8 cellular contexts compared by ENCODE assay signal in genomic region chr11:61776561-61777075, GRCh38. TPM values are rescaled to one million over a fixed set of nuclear protein-coding genes. Genes with fewer than 3 reads are reported as not detected.
DNase-seq lines count a peak whose midpoint lies in the region; ATAC-seq and TF ChIP-seq lines count a peak whose summit lies in the region.

No MANE protein-coding gene starts in this region.

- no peaks in the 10 kb centered on the region for H3K4me1 ChIP-seq in endodermal cell (ENCODE audit: control insufficient read depth, insufficient read depth, low read length)

- peaks cover 2% of the 10 kb centered on the region for H3K27me3 Mint-ChIP-seq in activated CD8-positive, alpha-beta T cell treated with anti-CD3 and anti-CD28 coated beads for 36 hours
- no peaks in the 10 kb centered on the region for H3K27me3 Mint-ChIP-seq in endodermal cell (ENCODE audit: insufficient read depth)

- peaks cover 13% of the 10 kb centered on the region for H3K4me1 Mint-ChIP-seq in activated CD8-positive, alpha-beta T cell treated with anti-CD3 and anti-CD28 coated beads for 36 hours (ENCODE audit: low read depth)
- no peaks in the 10 kb centered on the region for H3K4me1 Mint-ChIP-seq in endodermal cell

- POLR2A ChIA-PET in activated CD8-positive, alpha-beta T cell treated with anti-CD3 and anti-CD28 coated beads for 36 hours (lab: Charles Lee) = interaction anchor here (2.4 kb wide), 1 partner anchor 15 kb away, joined by 6 read pairs; the partner anchor contains the start of genes FEN1 and TMEM258

- no peak overlapping the region for H3K27ac Mint-ChIP-seq in activated CD8-positive, alpha-beta T cell treated with anti-CD3 and anti-CD28 coated beads for 36 hours
- no peak overlapping the region for H3K27ac Mint-ChIP-seq in endodermal cell

- no peaks in the 10 kb centered on the region for H3K27me3 ChIP-seq in endodermal cell (ENCODE audit: control insufficient read depth, insufficient read depth, low read length, poor library complexity, severe bottlenecking)

- H3K9me3 Mint-ChIP-seq in activated CD8-positive, alpha-beta T cell treated with anti-CD3 and anti-CD28 coated beads for 36 hours = no peaks in the 10 kb centered on the region
- H3K9me3 Mint-ChIP-seq in endodermal cell = no peaks in the 10 kb centered on the region

- ATAC-seq in activated CD8-positive, alpha-beta T cell treated with anti-CD3 and anti-CD28 coated beads for 36 hours = peak; percentile 78

- no peak overlapping the region for H3K27ac ChIP-seq in endodermal cell (ENCODE audit: low read depth, low read length)
- H3K27ac ChIP-seq in temporal lobe (ENCODE audit: low read depth, low read length) = peak overlapping the region; percentile 84

- in situ Hi-C loops in ACHN (cut with HindIII; ENCODE audit: low pct_ligation_motif_present, low pct_unique_long_range_greater_than_20kb, low sequenced_read_pairs) = no loop called here

- H3K4me3 ChIP-seq in GM12864 (ENCODE audit: low read depth, low read length) (no peak overlapping the region), endodermal cell (ENCODE audit: low read length) (no peak overlapping the region)

- no peaks in the 10 kb centered on the region for H3K9me3 ChIP-seq in endodermal cell (ENCODE audit: control insufficient read depth, low read length)

- no peaks in the 10 kb centered on the region for H3K36me3 Mint-ChIP-seq in activated CD8-positive, alpha-beta T cell treated with anti-CD3 and anti-CD28 coated beads for 36 hours (ENCODE audit: low read depth)
- H3K36me3 Mint-ChIP-seq in endodermal cell (ENCODE audit: low read depth) = peaks cover 22% of the 10 kb centered on the region

- no peak overlapping the region for H3K9ac ChIP-seq in endodermal cell (ENCODE audit: extremely low read depth, low read length, poor library complexity, severe bottlenecking)

- intact Hi-C loops in activated CD8-positive, alpha-beta T cell treated with anti-CD3 and anti-CD28 coated beads for 36 hours (cut with micrococcal nuclease) = no loop called here

- CTCF ChIA-PET in activated CD8-positive, alpha-beta T cell treated with anti-CD3 and anti-CD28 coated beads for 36 hours (lab: Charles Lee) = interaction anchor here (0.6 to 3.2 kb wide), 5 partner anchors 11 to 26 kb away, joined by 3 to 14 read pairs (median 3); no protein-coding TSS in a partner anchor

- DNase-seq in ACHN (peak; percentile 63), GM12864 (ENCODE audit: low read depth) (no peak), MV-4-11 (lab: John Stamatoyannopoulos, UW) (peak; percentile 67), endodermal cell (peak; percentile 94), myocyte (ENCODE audit: low read depth) (peak; percentile 46), NCI-H446 treated with DMSO at 0.1 percent for 48 hours (lab: John Stamatoyannopoulos, UW) (no peak)
- DNase-seq in activated CD8-positive, alpha-beta T cell treated with anti-CD3 and anti-CD28 coated beads for 36 hours = peak; percentile 86

- 82 to 100% methylated on average over 7 to 9 of the region's 9 CpGs for whole genome bisulfite sequencing in endodermal cell (ENCODE audit: insufficient coverage in 1 of 2, insufficient read length in 1 of 2), 2 experiments

- TF ChIP-seq CTCF in GM12864 (IDR thresholded peaks at IDR 0.05; ENCODE audit: low read depth, low read length, missing control alignments) (peak; percentile 74), endodermal cell (conservative IDR thresholded peaks at IDR 0.05) (peak; percentile 91)
- TF ChIP-seq CTCF in activated CD8-positive, alpha-beta T cell treated with anti-CD3 and anti-CD28 coated beads for 36 hours (IDR thresholded peaks at IDR 0.05) = peak; percentile 73

- H3K4me3 Mint-ChIP-seq in activated CD8-positive, alpha-beta T cell treated with anti-CD3 and anti-CD28 coated beads for 36 hours = no peak overlapping the region
- H3K4me3 Mint-ChIP-seq in endodermal cell = no peak overlapping the region

- H3K36me3 ChIP-seq in endodermal cell (ENCODE audit: control insufficient read depth, insufficient read depth, low read length) = peaks cover 10% of the 10 kb centered on the region

RNA-seq across cellular contexts. Expression of gene TMEM258, which starts 15.8 kb away (rescaled TPM):
- total RNA-seq in activated CD8-positive, alpha-beta T cell treated with anti-CD3 and anti-CD28 coated beads for 36 hours = 100 to 1,000 TPM; 162 to 170 TPM
- total RNA-seq in endodermal cell = 100 to 1,000 TPM; 174 to 180 TPM
- 351 TPM for polyA plus RNA-seq in endodermal cell (2013, experiment 1 of 2)
- 284 TPM for polyA plus RNA-seq in endodermal cell (2013, experiment 2 of 2)
- 33.0 and 36.7 TPM in 2 replicates for total RNA-seq in myocyte
- 372 TPM for polyA plus RNA-seq in myocyte (2012)
- 17.2 TPM for total RNA-seq in temporal lobe

RNA-seq across cellular contexts. Expression of gene FEN1, which starts 16.1 kb away (rescaled TPM):
- total RNA-seq in activated CD8-positive, alpha-beta T cell treated with anti-CD3 and anti-CD28 coated beads for 36 hours = 100 to 1,000 TPM; 109 to 114 TPM
- total RNA-seq in endodermal cell = 10 to 100 TPM; 66.7 to 81.8 TPM
- 52.7 TPM for polyA plus RNA-seq in endodermal cell (2013, experiment 1 of 2)
- polyA plus RNA-seq in endodermal cell (2013, experiment 2 of 2) = 49.1 TPM
- total RNA-seq in myocyte = 13.4 and 13.9 TPM in 2 replicates
- 14.1 TPM for polyA plus RNA-seq in myocyte (2012)
- 10.6 TPM for total RNA-seq in temporal lobe

RNA-seq across cellular contexts. Expression of gene MYRF, which starts 24.2 kb away (rescaled TPM):
- total RNA-seq in activated CD8-positive, alpha-beta T cell treated with anti-CD3 and anti-CD28 coated beads for 36 hours = 1 to 10 TPM in 1 of 2 experiments, under 1 TPM in 1; 0.97 to 1.6 TPM
- total RNA-seq in endodermal cell = 10 to 100 TPM; 30.3 to 61.7 TPM
- 16.6 TPM for polyA plus RNA-seq in endodermal cell (2013, experiment 1 of 2)
- polyA plus RNA-seq in endodermal cell (2013, experiment 2 of 2) = 14.9 TPM
- 0.03 TPM in 1 of 2 replicates, not detected in the other for total RNA-seq in myocyte
- polyA plus RNA-seq in myocyte (2012) = 0.10 TPM
- 1.2 TPM for total RNA-seq in temporal lobe

RNA-seq across cellular contexts. Expression of gene FADS1, which starts 40.2 kb away (rescaled TPM):
- total RNA-seq in activated CD8-positive, alpha-beta T cell treated with anti-CD3 and anti-CD28 coated beads for 36 hours = 10 to 100 TPM; 33.9 to 34.4 TPM
- total RNA-seq in endodermal cell (100 to 1,000 TPM; 127 to 138 TPM), myocyte (72.9 and 123 TPM in 2 replicates), temporal lobe (50.4 TPM)
- polyA plus RNA-seq in endodermal cell (2013, experiment 1 of 2) = 197 TPM
- polyA plus RNA-seq in endodermal cell (2013, experiment 2 of 2) = 191 TPM
- 69.2 TPM for polyA plus RNA-seq in myocyte (2012)

RNA-seq across cellular contexts. Expression of gene FADS2, which starts 51.5 kb away (rescaled TPM):
- 100 to 1,000 TPM; 131 to 134 TPM for total RNA-seq in activated CD8-positive, alpha-beta T cell treated with anti-CD3 and anti-CD28 coated beads for 36 hours
- total RNA-seq in endodermal cell = 100 to 1,000 TPM; 344 to 381 TPM
- 632 TPM for polyA plus RNA-seq in endodermal cell (2013, experiment 1 of 2)
- polyA plus RNA-seq in endodermal cell (2013, experiment 2 of 2) = 646 TPM
- 68.6 and 175 TPM in 2 replicates for total RNA-seq in myocyte
- polyA plus RNA-seq in myocyte (2012) = 156 TPM
- total RNA-seq in temporal lobe = 93.2 TPM

Comparison
In these comparisons a context has a peak if more than half of its experiments do, and no peak if none do; other contexts are left out.
1. DNase-seq: peak in ACHN (single experiment), MV-4-11 (single experiment), activated CD8-positive, alpha-beta T cell treated with anti-CD3 and anti-CD28 coated beads for 36 hours (single experiment), endodermal cell (single experiment) and myocyte (single experiment); none in GM12864 (single experiment) and NCI-H446 treated with DMSO at 0.1 percent for 48 hours (single experiment).
2. RNA of gene MYRF, which starts 24.2 kb away (total RNA-seq): 30.3 to 61.7 TPM in endodermal cell; 0.97 to 1.6 TPM in activated CD8-positive, alpha-beta T cell treated with anti-CD3 and anti-CD28 coated beads for 36 hours, 1.2 TPM in temporal lobe (single experiment) and 0.03 TPM in myocyte; every median in the first group is over 10 times any median in the second.
3. Peak in every context shown above with its lines, with median percentiles within 50 percentile points of each other: CTCF ChIP-seq.